Comparison of ENCODE assay signal across 1 cellular context in genomic region chr2:215833531-215834162, GRCh38.
A peak's percentile ranks its signal among the peaks of the same experiment; 100 is the strongest.
TF ChIP-seq lines count a peak whose summit lies in the region.

No MANE protein-coding gene starts in this region.

TF ChIP-seq in HepG2, 621 proteins besides CTCF, POLR2A, EP300 and RAD21 (continued from another document and continues in another):
- no peak for TF ChIP-seq SNAPC4 (CRISPR knock-in tag; IDR thresholded peaks at IDR 0.05)
- TF ChIP-seq BCL3 (CRISPR knock-in tag; IDR thresholded peaks at IDR 0.05): no peak
- no peak for TF ChIP-seq LRRFIP1 (CRISPR knock-in tag; conservative IDR thresholded peaks at IDR 0.05)
- TF ChIP-seq GZF1 (CRISPR knock-in tag; IDR thresholded peaks at IDR 0.05): 0 out of 2 replicates have a peak, but pooled peaks have one; percentile 73
- TF ChIP-seq SRSF1 (optimal IDR thresholded peaks at IDR 0.05; ENCODE audit: low read depth, low read length): no peak
- TF ChIP-seq, protein P1, sequence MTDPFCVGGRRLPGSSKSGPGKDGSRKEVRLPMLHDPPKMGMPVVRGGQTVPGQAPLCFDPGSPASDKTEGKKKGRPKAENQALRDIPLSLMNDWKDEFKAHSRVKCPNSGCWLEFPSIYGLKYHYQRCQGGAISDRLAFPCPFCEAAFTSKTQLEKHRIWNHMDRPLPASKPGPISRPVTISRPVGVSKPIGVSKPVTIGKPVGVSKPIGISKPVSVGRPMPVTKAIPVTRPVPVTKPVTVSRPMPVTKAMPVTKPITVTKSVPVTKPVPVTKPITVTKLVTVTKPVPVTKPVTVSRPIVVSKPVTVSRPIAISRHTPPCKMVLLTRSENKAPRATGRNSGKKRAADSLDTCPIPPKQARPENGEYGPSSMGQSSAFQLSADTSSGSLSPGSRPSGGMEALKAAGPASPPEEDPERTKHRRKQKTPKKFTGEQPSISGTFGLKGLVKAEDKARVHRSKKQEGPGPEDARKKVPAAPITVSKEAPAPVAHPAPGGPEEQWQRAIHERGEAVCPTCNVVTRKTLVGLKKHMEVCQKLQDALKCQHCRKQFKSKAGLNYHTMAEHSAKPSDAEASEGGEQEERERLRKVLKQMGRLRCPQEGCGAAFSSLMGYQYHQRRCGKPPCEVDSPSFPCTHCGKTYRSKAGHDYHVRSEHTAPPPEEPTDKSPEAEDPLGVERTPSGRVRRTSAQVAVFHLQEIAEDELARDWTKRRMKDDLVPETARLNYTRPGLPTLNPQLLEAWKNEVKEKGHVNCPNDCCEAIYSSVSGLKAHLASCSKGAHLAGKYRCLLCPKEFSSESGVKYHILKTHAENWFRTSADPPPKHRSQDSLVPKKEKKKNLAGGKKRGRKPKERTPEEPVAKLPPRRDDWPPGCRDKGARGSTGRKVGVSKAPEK (CRISPR knock-in tag; IDR thresholded peaks at IDR 0.05; ENCODE audit: borderline replicate concordance): 0 out of 2 replicates have a peak, but pooled peaks have one; percentile 37
- no peak for TF ChIP-seq ZNF569 (CRISPR knock-in tag; IDR thresholded peaks at IDR 0.05; ENCODE audit: borderline replicate concordance)
- 0 out of 2 replicates have a peak, but pooled peaks have one; percentile 34 for TF ChIP-seq ZNF567 (CRISPR knock-in tag; IDR thresholded peaks at IDR 0.05; ENCODE audit: borderline replicate concordance)
- TF ChIP-seq POGZ (CRISPR knock-in tag; IDR thresholded peaks at IDR 0.05): peak; percentile 98
- peak; percentile 47; the same call in 1 of the 2 replicates for TF ChIP-seq ZC3H4 (CRISPR knock-in tag; IDR thresholded peaks at IDR 0.05; ENCODE audit: borderline replicate concordance)
- no peak for TF ChIP-seq ZNF282 (IDR thresholded peaks at IDR 0.05; ENCODE audit: partially characterized antibody)
- TF ChIP-seq CBX5 (CRISPR knock-in tag; IDR thresholded peaks at IDR 0.05; ENCODE audit: borderline replicate concordance): no peak
- TF ChIP-seq ZNF788 (CRISPR knock-in tag; IDR thresholded peaks at IDR 0.05; ENCODE audit: borderline replicate concordance): no peak
- no peak for TF ChIP-seq MYNN (CRISPR knock-in tag; IDR thresholded peaks at IDR 0.05; ENCODE audit: low read depth)
- TF ChIP-seq EHMT2 (IDR thresholded peaks at IDR 0.05; ENCODE audit: borderline replicate concordance, low read depth, low read length): peak; percentile 89; the same call in 1 of the 2 replicates
- TF ChIP-seq FLYWCH1 (CRISPR knock-in tag; IDR thresholded peaks at IDR 0.05): no peak
- no peak for TF ChIP-seq ZNF44 (CRISPR knock-in tag; IDR thresholded peaks at IDR 0.05)
- peak; percentile 64; the same call in 1 of the 2 replicates for TF ChIP-seq GMEB1 (CRISPR knock-in tag; IDR thresholded peaks at IDR 0.05; ENCODE audit: borderline replicate concordance)
- no peak for TF ChIP-seq SP1 (IDR thresholded peaks at IDR 0.05)
- 0 out of 2 replicates have a peak, but pooled peaks have one; percentile 31 for TF ChIP-seq SP1 (CRISPR knock-in tag; IDR thresholded peaks at IDR 0.05)
- TF ChIP-seq, protein P2, sequence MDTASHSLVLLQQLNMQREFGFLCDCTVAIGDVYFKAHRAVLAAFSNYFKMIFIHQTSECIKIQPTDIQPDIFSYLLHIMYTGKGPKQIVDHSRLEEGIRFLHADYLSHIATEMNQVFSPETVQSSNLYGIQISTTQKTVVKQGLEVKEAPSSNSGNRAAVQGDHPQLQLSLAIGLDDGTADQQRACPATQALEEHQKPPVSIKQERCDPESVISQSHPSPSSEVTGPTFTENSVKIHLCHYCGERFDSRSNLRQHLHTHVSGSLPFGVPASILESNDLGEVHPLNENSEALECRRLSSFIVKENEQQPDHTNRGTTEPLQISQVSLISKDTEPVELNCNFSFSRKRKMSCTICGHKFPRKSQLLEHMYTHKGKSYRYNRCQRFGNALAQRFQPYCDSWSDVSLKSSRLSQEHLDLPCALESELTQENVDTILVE (CRISPR knock-in tag; IDR thresholded peaks at IDR 0.05): peak; percentile 84; the same call in 1 of the 2 replicates
- no peak for TF ChIP-seq IKZF1 (IDR thresholded peaks at IDR 0.05)
- TF ChIP-seq ERF (CRISPR knock-in tag; IDR thresholded peaks at IDR 0.05): peak; percentile 94
- TF ChIP-seq ZNF230 (CRISPR knock-in tag; IDR thresholded peaks at IDR 0.05): peak; percentile 48; the same call in 1 of the 2 replicates
- peak; percentile 89 for TF ChIP-seq NKX3-1 (CRISPR knock-in tag; IDR thresholded peaks at IDR 0.05)
- TF ChIP-seq ZFP90 (CRISPR knock-in tag; IDR thresholded peaks at IDR 0.05; ENCODE audit: borderline replicate concordance): 0 out of 2 replicates have a peak, but pooled peaks have one; percentile 68
- TF ChIP-seq, protein P3, sequence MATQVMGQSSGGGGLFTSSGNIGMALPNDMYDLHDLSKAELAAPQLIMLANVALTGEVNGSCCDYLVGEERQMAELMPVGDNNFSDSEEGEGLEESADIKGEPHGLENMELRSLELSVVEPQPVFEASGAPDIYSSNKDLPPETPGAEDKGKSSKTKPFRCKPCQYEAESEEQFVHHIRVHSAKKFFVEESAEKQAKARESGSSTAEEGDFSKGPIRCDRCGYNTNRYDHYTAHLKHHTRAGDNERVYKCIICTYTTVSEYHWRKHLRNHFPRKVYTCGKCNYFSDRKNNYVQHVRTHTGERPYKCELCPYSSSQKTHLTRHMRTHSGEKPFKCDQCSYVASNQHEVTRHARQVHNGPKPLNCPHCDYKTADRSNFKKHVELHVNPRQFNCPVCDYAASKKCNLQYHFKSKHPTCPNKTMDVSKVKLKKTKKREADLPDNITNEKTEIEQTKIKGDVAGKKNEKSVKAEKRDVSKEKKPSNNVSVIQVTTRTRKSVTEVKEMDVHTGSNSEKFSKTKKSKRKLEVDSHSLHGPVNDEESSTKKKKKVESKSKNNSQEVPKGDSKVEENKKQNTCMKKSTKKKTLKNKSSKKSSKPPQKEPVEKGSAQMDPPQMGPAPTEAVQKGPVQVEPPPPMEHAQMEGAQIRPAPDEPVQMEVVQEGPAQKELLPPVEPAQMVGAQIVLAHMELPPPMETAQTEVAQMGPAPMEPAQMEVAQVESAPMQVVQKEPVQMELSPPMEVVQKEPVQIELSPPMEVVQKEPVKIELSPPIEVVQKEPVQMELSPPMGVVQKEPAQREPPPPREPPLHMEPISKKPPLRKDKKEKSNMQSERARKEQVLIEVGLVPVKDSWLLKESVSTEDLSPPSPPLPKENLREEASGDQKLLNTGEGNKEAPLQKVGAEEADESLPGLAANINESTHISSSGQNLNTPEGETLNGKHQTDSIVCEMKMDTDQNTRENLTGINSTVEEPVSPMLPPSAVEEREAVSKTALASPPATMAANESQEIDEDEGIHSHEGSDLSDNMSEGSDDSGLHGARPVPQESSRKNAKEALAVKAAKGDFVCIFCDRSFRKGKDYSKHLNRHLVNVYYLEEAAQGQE (IDR thresholded peaks at IDR 0.05; ENCODE audit: borderline replicate concordance in 1 of 2, low read depth in 1 of 2, low read length in 2 of 2): peak in 1 of 2 experiments; percentile 66; a peak in 1 of 4 replicates
- TF ChIP-seq FOXK1 (CRISPR knock-in tag; IDR thresholded peaks at IDR 0.05; ENCODE audit: borderline replicate concordance, low read depth): peak; percentile 93
- no peak for TF ChIP-seq ZNF34 (CRISPR knock-in tag; IDR thresholded peaks at IDR 0.05; ENCODE audit: borderline replicate concordance)
- no peak for TF ChIP-seq KDM2A (CRISPR knock-in tag; IDR thresholded peaks at IDR 0.05; ENCODE audit: borderline replicate concordance, low read depth)
- peak; percentile 67; the same call in 1 of the 2 replicates for TF ChIP-seq PAF1 (CRISPR knock-in tag; IDR thresholded peaks at IDR 0.05)
- no peak for TF ChIP-seq MYC (CRISPR knock-in tag; IDR thresholded peaks at IDR 0.05; ENCODE audit: borderline replicate concordance)
- TF ChIP-seq PHF5A (CRISPR knock-in tag; IDR thresholded peaks at IDR 0.05; ENCODE audit: low read depth, unreplicated experiment): no peak
- TF ChIP-seq SKI (IDR thresholded peaks at IDR 0.05; ENCODE audit: partially characterized antibody): peak; percentile 35
- peak; percentile 89 for TF ChIP-seq FOXK2 (IDR thresholded peaks at IDR 0.05)
- TF ChIP-seq, protein P4, sequence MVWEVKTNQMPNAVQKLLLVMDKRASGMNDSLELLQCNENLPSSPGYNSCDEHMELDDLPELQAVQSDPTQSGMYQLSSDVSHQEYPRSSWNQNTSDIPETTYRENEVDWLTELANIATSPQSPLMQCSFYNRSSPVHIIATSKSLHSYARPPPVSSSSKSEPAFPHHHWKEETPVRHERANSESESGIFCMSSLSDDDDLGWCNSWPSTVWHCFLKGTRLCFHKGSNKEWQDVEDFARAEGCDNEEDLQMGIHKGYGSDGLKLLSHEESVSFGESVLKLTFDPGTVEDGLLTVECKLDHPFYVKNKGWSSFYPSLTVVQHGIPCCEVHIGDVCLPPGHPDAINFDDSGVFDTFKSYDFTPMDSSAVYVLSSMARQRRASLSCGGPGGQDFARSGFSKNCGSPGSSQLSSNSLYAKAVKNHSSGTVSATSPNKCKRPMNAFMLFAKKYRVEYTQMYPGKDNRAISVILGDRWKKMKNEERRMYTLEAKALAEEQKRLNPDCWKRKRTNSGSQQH (CRISPR knock-in tag; IDR thresholded peaks at IDR 0.05; ENCODE audit: low read depth): no peak
- TF ChIP-seq SALL2 (CRISPR knock-in tag; IDR thresholded peaks at IDR 0.05): 0 out of 2 replicates have a peak, but pooled peaks have one; percentile 29
- 0 out of 2 replicates have a peak, but pooled peaks have one; percentile 54 for TF ChIP-seq MXD4 (CRISPR knock-in tag; IDR thresholded peaks at IDR 0.05)
- TF ChIP-seq SP4 (CRISPR knock-in tag; IDR thresholded peaks at IDR 0.05): no peak
- peak; percentile 67; the same call in 1 of the 2 replicates for TF ChIP-seq HMG20B (CRISPR knock-in tag; conservative IDR thresholded peaks at IDR 0.05)
- TF ChIP-seq ZNF326 (CRISPR knock-in tag; IDR thresholded peaks at IDR 0.05; ENCODE audit: borderline replicate concordance): no peak
- no peak for TF ChIP-seq ZFAT (CRISPR knock-in tag; conservative IDR thresholded peaks at IDR 0.05)
- TF ChIP-seq ZNF839 (CRISPR knock-in tag; IDR thresholded peaks at IDR 0.05; ENCODE audit: borderline replicate concordance): no peak
- TF ChIP-seq SMAD1 (CRISPR knock-in tag; IDR thresholded peaks at IDR 0.05; ENCODE audit: borderline replicate concordance, low read depth): no peak
